Comparison of ENCODE assay signal across 20 cellular contexts in the genomic region with DNA sequence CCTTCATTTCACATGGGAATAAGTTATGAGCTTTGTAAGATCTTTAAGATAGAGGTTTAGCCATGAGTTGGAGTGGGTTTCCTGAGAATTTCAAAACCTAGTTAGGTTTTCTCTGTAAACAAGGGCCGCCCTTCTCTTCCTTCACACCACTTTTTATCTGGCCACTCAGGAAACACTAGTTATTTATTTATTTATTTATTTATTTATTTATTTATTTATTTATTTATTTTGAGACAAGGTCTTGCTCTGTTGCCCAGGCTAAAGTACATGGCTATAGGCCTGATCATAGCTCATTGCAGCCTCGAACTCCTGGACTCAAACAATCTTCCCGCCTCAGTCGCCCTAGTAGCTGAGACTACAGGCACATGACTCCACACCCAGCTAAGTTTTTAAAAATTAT.
"Had no signal": no experiment of that assay in that cellular context is flagged by ENCODE, and none has a peak within 500 bp of the region (broad histone marks: within the 10 kb centered on the region; RNA-seq: fewer than 3 reads in every experiment).

No MANE protein-coding gene starts in this region.

- H3K36me3 ChIP-seq: neutrophil, ovary, suprapubic skin, tibial artery, upper lobe of left lung, uterus had no signal

- H3K9me3 ChIP-seq: neutrophil, ovary, suprapubic skin, tibial artery, upper lobe of left lung, uterus had no signal

- H3K27ac ChIP-seq: foreskin keratinocyte, neutrophil, ovary, suprapubic skin, tibial artery, upper lobe of left lung, uterus had no signal

- H3K27me3 ChIP-seq: foreskin keratinocyte, neutrophil, ovary, suprapubic skin, tibial artery, upper lobe of left lung, uterus had no signal

- H3K4me1 ChIP-seq: tibial artery, upper lobe of left lung, uterus had no signal

- H3K4me2 ChIP-seq: smooth muscle cell had no signal

- H3K4me3 ChIP-seq: lung, ovary, smooth muscle cell, suprapubic skin, tibial artery, upper lobe of left lung, uterus had no signal

- DNase-seq: effector memory CD8-positive, alpha-beta T cell; foreskin keratinocyte; immature natural killer cell; kidney; left cardiac atrium; left ventricle myocardium superior; mesendoderm; naive thymus-derived CD4-positive, alpha-beta T cell; nephron progenitor cell; ovary; right cardiac atrium; stimulated activated CD4-positive, alpha-beta T cell treated with anti-CD3 and anti-CD28 coated beads, Interleukin-2, amount 100 ng/mL, for 48 hours; stimulated activated naive CD4-positive, alpha-beta T cell treated with Interleukin-2 at 50 U/mL for 16 hours; upper lobe of left lung; uterus had no signal

- ATAC-seq: effector memory CD8-positive, alpha-beta T cell; foreskin keratinocyte; left cardiac atrium; left ventricle myocardium superior; naive thymus-derived CD4-positive, alpha-beta T cell; right cardiac atrium had no signal
